Comparison of ENCODE assay signal across 11 cellular contexts in genomic region chr9:75152416-75152815, GRCh38.
DNase-seq lines count a peak whose midpoint lies in the region; ATAC-seq and TF ChIP-seq lines count a peak whose summit lies in the region.
"Had no signal": no experiment of that assay in that cellular context is flagged by ENCODE, and none has a peak within 500 bp of the region (broad histone marks: within the 10 kb centered on the region; RNA-seq: fewer than 3 reads in every experiment).

No MANE protein-coding gene starts in this region.

- intact Hi-C loops in lower leg skin (cut with DNase I; ENCODE audit: low total_unique reads), result no loop called here

- peak; percentile 17 for DNase-seq in NK-92 (lab: John Stamatoyannopoulos, UW; ENCODE audit: unreplicated experiment)
- DNase-seq in activated CD8-positive, alpha-beta memory T cell treated with anti-CD3 and anti-CD28 coated beads, Interleukin-2, amount 50 U/mL, for 4 hours, result peak; percentile 41
- DNase-seq in fibroblast of villous mesenchyme (ENCODE audit: low read depth), result peak; percentile 34
- peak; percentile 29 to 38 for DNase-seq in stimulated activated CD8-positive, alpha-beta memory T cell treated with anti-CD3 and anti-CD28 coated beads, Interleukin-7, amount 100 ng/mL, for 4 hours (ENCODE audit: low read depth in 2 of 2)
- DNase-seq in lower leg skin (ENCODE audit: low spot score in 2 of 2), result no peak
- DNase-seq: DMS153, NCI-H510A treated with DMSO at 0.1 percent for 48 hours, posterior cingulate gyrus had no signal

- TF ChIP-seq POLR2A in gastroesophageal sphincter (IDR thresholded peaks at IDR 0.05) (no peak), lower leg skin (IDR thresholded peaks at IDR 0.05) (no peak)

- no peaks in the 10 kb centered on the region for H3K27me3 ChIP-seq in gastroesophageal sphincter

- no peaks in the 10 kb centered on the region for H3K4me1 ChIP-seq in gastroesophageal sphincter

- H3K27ac ChIP-seq in gastroesophageal sphincter, result no peak overlapping the region

- H3K4me3 ChIP-seq in fibroblast of villous mesenchyme (ENCODE audit: low read depth, low read length), result no peak overlapping the region
- no peak overlapping the region for H3K4me3 ChIP-seq in gastroesophageal sphincter
- no peak overlapping the region for H3K4me3 ChIP-seq in lower leg skin (ENCODE audit: low read depth, poor library complexity, severe bottlenecking)

- ATAC-seq in gastroesophageal sphincter, result no peak
- ATAC-seq in GM19397 (IDR thresholded peaks at IDR 0.05; ENCODE audit: unreplicated experiment), result no peak
- no peak for ATAC-seq in GM18873 (IDR thresholded peaks at IDR 0.05; ENCODE audit: low FRiP score, unreplicated experiment)

- TF ChIP-seq EP300 in gastroesophageal sphincter (IDR thresholded peaks at IDR 0.05), result no peak

- no peak for TF ChIP-seq CTCF in fibroblast of villous mesenchyme (IDR thresholded peaks at IDR 0.05; ENCODE audit: insufficient read depth, low read depth, low read length)
- no peak for TF ChIP-seq CTCF in gastroesophageal sphincter (IDR thresholded peaks at IDR 0.05)
- no peak for TF ChIP-seq CTCF in lower leg skin (IDR thresholded peaks at IDR 0.05)

- peaks cover 0 to 37% of the 10 kb centered on the region in 2 donors for H3K36me3 ChIP-seq in gastroesophageal sphincter

- 100% methylated on average over 3 of the region's 5 CpGs; no CpG with 5 or more reads in 1 of the 2 donors for WGBS in gastroesophageal sphincter (ENCODE audit: low coverage in 1 of 2), 2 donors
- WGBS in lower leg skin, 2 donors, result 90 to 92% methylated on average over 5 of the region's 5 CpGs

- H3K9me3 ChIP-seq in gastroesophageal sphincter, result no peaks in the 10 kb centered on the region

Comparison
In these comparisons a context has a peak if more than half of its experiments do, and no peak if none do; other contexts are left out.
1. DNase-seq: peak in NK-92 (single experiment), activated CD8-positive, alpha-beta memory T cell treated with anti-CD3 and anti-CD28 coated beads, Interleukin-2, amount 50 U/mL, for 4 hours (single experiment), fibroblast of villous mesenchyme (single experiment) and stimulated activated CD8-positive, alpha-beta memory T cell treated with anti-CD3 and anti-CD28 coated beads, Interleukin-7, amount 100 ng/mL, for 4 hours (2 of 2); none in lower leg skin (0 of 2).